In the genomic region with DNA sequence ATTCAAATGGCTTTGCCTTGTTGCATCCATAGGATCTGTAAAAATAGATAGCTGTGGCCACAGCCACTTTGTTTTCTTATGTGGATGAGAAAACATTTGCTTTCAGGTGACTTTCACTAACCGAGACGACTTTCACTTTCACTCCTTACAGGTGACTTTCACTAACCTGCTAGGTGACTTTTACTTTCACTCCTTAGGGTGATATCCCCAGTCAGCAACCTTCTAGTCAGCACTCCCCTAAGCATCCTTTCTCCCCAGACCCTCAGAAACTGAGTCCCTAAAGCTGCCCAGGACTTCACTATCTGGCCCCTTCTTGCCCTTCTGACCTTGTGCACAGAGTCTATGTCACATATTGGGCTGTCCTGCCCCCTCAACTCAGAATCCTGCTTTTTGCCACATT, we compare ENCODE assay signal across 12 cellular contexts.
DNase-seq lines count a peak whose midpoint lies in the region; ATAC-seq, FAIRE-seq and TF ChIP-seq lines count a peak whose summit lies in the region.
"Had no signal": no experiment of that assay in that cellular context is flagged by ENCODE, and none has a peak within 500 bp of the region (broad histone marks: within the 10 kb centered on the region; RNA-seq: fewer than 3 reads in every experiment).

No MANE protein-coding gene starts in this region.

- H3K27me3 ChIP-seq in small intestine (ENCODE audit: control insufficient read depth in 2 of 2, insufficient read depth in 2 of 2, low read length in 2 of 2), result no peaks in the 10 kb centered on the region
- H3K27me3 ChIP-seq in suprapubic skin, result no peaks in the 10 kb centered on the region
- H3K27me3 ChIP-seq: adrenal gland had no signal

- no peak for FAIRE-seq in small intestine (lab: Jason Lieb, UNC)
- FAIRE-seq: GM19239 had no signal

- H3K4me1 ChIP-seq in small intestine (ENCODE audit: control insufficient read depth in 2 of 2, insufficient read depth in 1 of 2, low read depth in 1 of 2, low read length in 1 of 2), result no peaks in the 10 kb centered on the region
- no peaks in the 10 kb centered on the region for H3K4me1 ChIP-seq in suprapubic skin
- H3K4me1 ChIP-seq: adrenal gland had no signal

- TF ChIP-seq CTCF in WTC11 (IDR thresholded peaks at IDR 0.05) (no peak), suprapubic skin (IDR thresholded peaks at IDR 0.05) (no peak)

- no peak overlapping the region for H3K4me3 ChIP-seq in small intestine (ENCODE audit: low read depth in 1 of 2, low read length in 2 of 2)
- no peak overlapping the region for H3K4me3 ChIP-seq in suprapubic skin
- H3K4me3 ChIP-seq: adrenal gland had no signal

- no peak for TF ChIP-seq EP300 in suprapubic skin (IDR thresholded peaks at IDR 0.05)

- 2 to 53% (median 18%) methylated on average over 2 of the region's 2 CpGs for WGBS in small intestine, 3 donors
- WGBS in suprapubic skin, result 55% methylated on average over 2 of the region's 2 CpGs

- H3K4me3 Mint-ChIP-seq in activated naive CD4-positive, alpha-beta T cell treated with anti-CD3 and anti-CD28 coated beads for 36 hours, result no peak overlapping the region
- no peak overlapping the region for H3K4me3 Mint-ChIP-seq in WTC11

- peak; percentile 91 for ATAC-seq in HG02885 (IDR thresholded peaks at IDR 0.05; ENCODE audit: poor library complexity, unreplicated experiment)
- ATAC-seq in WTC11, result peak; percentile 55

- intact Hi-C loops in activated naive CD4-positive, alpha-beta T cell treated with anti-CD3 and anti-CD28 coated beads for 36 hours (cut with micrococcal nuclease), result no loop called here

- no peak for TF ChIP-seq POLR2A in suprapubic skin (IDR thresholded peaks at IDR 0.05)

- H3K27ac Mint-ChIP-seq in activated naive CD4-positive, alpha-beta T cell treated with anti-CD3 and anti-CD28 coated beads for 36 hours, result no peak overlapping the region
- no peak overlapping the region for H3K27ac Mint-ChIP-seq in WTC11

- DNase-seq in activated naive CD4-positive, alpha-beta T cell treated with anti-CD3 and anti-CD28 coated beads for 36 hours, result peak; percentile 16
- DNase-seq in activated naive CD4-positive, alpha-beta T cell treated with anti-CD3 and anti-CD28 coated beads, Interleukin-2, amount 50 U/mL, for 16 hours, result no peak
- DNase-seq in WTC11 (ENCODE audit: low spot score) (no peak), small intestine (peak; percentile 92), suprapubic skin (ENCODE audit: low spot score in 2 of 2) (no peak), NCI-H1105 treated with DMSO at 0.1 percent for 48 hours (lab: John Stamatoyannopoulos, UW) (no peak)
- DNase-seq in stimulated activated CD4-positive, alpha-beta T cell treated with anti-CD3 and anti-CD28 coated beads, Interleukin-1b, Interleukin-23, amount 100 ng/mL, for 48 hours, result no peak
- DNase-seq: adrenal gland; SK-N-SH; stimulated activated CD8-positive, alpha-beta memory T cell treated with anti-CD3 and anti-CD28 coated beads, Interleukin-4, amount 100 ng/mL, for 48 hours had no signal

- H3K27me3 Mint-ChIP-seq in activated naive CD4-positive, alpha-beta T cell treated with anti-CD3 and anti-CD28 coated beads for 36 hours (ENCODE audit: low read depth), result peaks cover 3% of the 10 kb centered on the region
- H3K27me3 Mint-ChIP-seq in WTC11 (ENCODE audit: low read depth), result no peaks in the 10 kb centered on the region

- CTCF ChIA-PET in activated naive CD4-positive, alpha-beta T cell treated with anti-CD3 and anti-CD28 coated beads for 36 hours (lab: Charles Lee), result no interaction called here
- CTCF ChIA-PET in WTC11 (lab: Charles Lee), result no interaction called here

- POLR2A ChIA-PET in WTC11 (lab: Charles Lee), result no interaction called here

- no peaks in the 10 kb centered on the region for H3K9me3 ChIP-seq in small intestine (ENCODE audit: control insufficient read depth, low read depth)
- H3K9me3 ChIP-seq in suprapubic skin, result no peaks in the 10 kb centered on the region
- H3K9me3 ChIP-seq: adrenal gland, SK-N-SH had no signal

- H3K4me1 Mint-ChIP-seq in activated naive CD4-positive, alpha-beta T cell treated with anti-CD3 and anti-CD28 coated beads for 36 hours (ENCODE audit: low read depth), result peaks cover 33% of the 10 kb centered on the region
- peaks cover 41% of the 10 kb centered on the region for H3K4me1 Mint-ChIP-seq in WTC11

- H3K36me3 Mint-ChIP-seq in activated naive CD4-positive, alpha-beta T cell treated with anti-CD3 and anti-CD28 coated beads for 36 hours (ENCODE audit: low read depth), result no peaks in the 10 kb centered on the region
- no peaks in the 10 kb centered on the region for H3K36me3 Mint-ChIP-seq in WTC11

- no peaks in the 10 kb centered on the region for H3K9me3 Mint-ChIP-seq in activated naive CD4-positive, alpha-beta T cell treated with anti-CD3 and anti-CD28 coated beads for 36 hours
- peaks cover 3% of the 10 kb centered on the region; the same call in 1 of the 2 replicates for H3K9me3 Mint-ChIP-seq in WTC11

- H3K36me3 ChIP-seq in small intestine (ENCODE audit: control insufficient read depth in 2 of 2, insufficient read depth in 2 of 2, low read length in 2 of 2) (no peaks in the 10 kb centered on the region), suprapubic skin (no peaks in the 10 kb centered on the region)
- H3K36me3 ChIP-seq: adrenal gland had no signal

- H3K27ac ChIP-seq in small intestine (ENCODE audit: low read depth in 1 of 2, low read length in 1 of 2), result peak overlapping the region in 1 of 2 donors; percentile 54
- no peak overlapping the region for H3K27ac ChIP-seq in suprapubic skin
- H3K27ac ChIP-seq: adrenal gland had no signal

TF ChIP-seq in WTC11, 78 proteins besides CTCF, POLR2A, EP300 and RAD21:
- no peak for TF ChIP-seq FOXJ3 (CRISPR knock-in tag; IDR thresholded peaks at IDR 0.05; ENCODE audit: borderline replicate concordance)
- no peak for TF ChIP-seq KAT7 (CRISPR knock-in tag; IDR thresholded peaks at IDR 0.05; ENCODE audit: borderline replicate concordance)
- no peak for TF ChIP-seq ZNF416 (CRISPR knock-in tag; IDR thresholded peaks at IDR 0.05)
- no peak for TF ChIP-seq PRRX2 (CRISPR knock-in tag; IDR thresholded peaks at IDR 0.05)
- TF ChIP-seq, protein P1, sequence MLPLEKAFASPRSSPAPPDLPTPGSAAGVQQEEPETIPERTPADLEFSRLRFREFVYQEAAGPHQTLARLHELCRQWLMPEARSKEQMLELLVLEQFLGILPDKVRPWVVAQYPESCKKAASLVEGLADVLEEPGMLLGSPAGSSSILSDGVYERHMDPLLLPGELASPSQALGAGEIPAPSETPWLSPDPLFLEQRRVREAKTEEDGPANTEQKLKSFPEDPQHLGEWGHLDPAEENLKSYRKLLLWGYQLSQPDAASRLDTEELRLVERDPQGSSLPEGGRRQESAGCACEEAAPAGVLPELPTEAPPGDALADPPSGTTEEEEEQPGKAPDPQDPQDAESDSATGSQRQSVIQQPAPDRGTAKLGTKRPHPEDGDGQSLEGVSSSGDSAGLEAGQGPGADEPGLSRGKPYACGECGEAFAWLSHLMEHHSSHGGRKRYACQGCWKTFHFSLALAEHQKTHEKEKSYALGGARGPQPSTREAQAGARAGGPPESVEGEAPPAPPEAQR (CRISPR knock-in tag; IDR thresholded peaks at IDR 0.05), result no peak
- no peak for TF ChIP-seq ZNF138 (CRISPR knock-in tag; conservative IDR thresholded peaks at IDR 0.05)
- TF ChIP-seq MYBL2 (CRISPR knock-in tag; IDR thresholded peaks at IDR 0.05), result no peak

Comparison
In these comparisons a context has a peak if more than half of its experiments do, and no peak if none do; other contexts are left out.
1. DNase-seq: peak in activated naive CD4-positive, alpha-beta T cell treated with anti-CD3 and anti-CD28 coated beads for 36 hours (single experiment) and small intestine (single experiment); none in activated naive CD4-positive, alpha-beta T cell treated with anti-CD3 and anti-CD28 coated beads, Interleukin-2, amount 50 U/mL, for 16 hours (single experiment), WTC11 (single experiment), suprapubic skin (0 of 2), stimulated activated CD4-positive, alpha-beta T cell treated with anti-CD3 and anti-CD28 coated beads, Interleukin-1b, Interleukin-23, amount 100 ng/mL, for 48 hours (single experiment) and NCI-H1105 treated with DMSO at 0.1 percent for 48 hours (single experiment).